In genomic region chr16:82079892-82080291, GRCh38 we compare ENCODE assay signal across 33 cellular contexts. TPM values are rescaled to one million over a fixed set of nuclear protein-coding genes. Genes with fewer than 3 reads are reported as not detected.
"Had no signal": no experiment of that assay in that cellular context is flagged by ENCODE, and none has a peak within 500 bp of the region (broad histone marks: within the 10 kb centered on the region; RNA-seq: fewer than 3 reads in every experiment).

No MANE protein-coding gene starts in this region.

- ATAC-seq: natural killer cell; psoas muscle; right cardiac atrium; sciatic nerve; stimulated activated memory B cell treated with anti-CD40 and anti-IgM and Interleukin-4, amounts not matched to agents 10 μg/mL and 1 μg/mL and 100 μg/mL, for 72 hours; stimulated activated naive CD8-positive, alpha-beta T cell treated with anti-CD3 and anti-CD28 coated beads, Interleukin-15, amount 100 ng/mL, for 72 hours; stimulated activated naive CD8-positive, alpha-beta T cell treated with anti-CD3 and anti-CD28 coated beads, Interleukin-15, Interleukin-2, amounts not matched to agents 100 U/mL and 50 U/mL, for 24 hours; upper lobe of right lung had no signal

- H3K27ac ChIP-seq: neural progenitor cell, ovary, parathyroid adenoma, psoas muscle, skin epidermis, spleen, suprapubic skin, testis, tibial artery, transverse colon, upper lobe of right lung, uterus had no signal

- H3K4me1 ChIP-seq: neural progenitor cell, parathyroid adenoma, psoas muscle, spleen, testis, tibial artery, upper lobe of right lung, uterus had no signal

- H3K4me1 Mint-ChIP-seq: natural killer cell; nephron; neural progenitor cell; stimulated activated memory B cell treated with anti-CD40 and anti-IgM and Interleukin-4, amounts not matched to agents 10 μg/mL and 1 μg/mL and 100 μg/mL, for 72 hours had no signal

- H3K36me3 Mint-ChIP-seq: natural killer cell; stimulated activated memory B cell treated with anti-CD40 and anti-IgM and Interleukin-4, amounts not matched to agents 10 μg/mL and 1 μg/mL and 100 μg/mL, for 72 hours; type B pancreatic cell had no signal

- H3K27me3 ChIP-seq: neural progenitor cell, ovary, suprapubic skin, testis, transverse colon, upper lobe of right lung, uterus had no signal

- DNase-seq: natural killer cell; occipital lobe; ovary; posterior cingulate gyrus; psoas muscle; right cardiac atrium; spleen; stimulated activated CD4-positive, alpha-beta T cell treated with anti-CD3 and anti-CD28 coated beads, Interleukin-12 subunit alpha, Interleukin-12 subunit beta, amount 100 ng/mL, for 4 hours; stimulated activated CD4-positive, alpha-beta T cell treated with anti-CD3 and anti-CD28 coated beads, Interleukin-1b, Interleukin-23, amount 100 ng/mL, for 48 hours; stimulated activated CD4-positive, alpha-beta T cell treated with anti-CD3 and anti-CD28 coated beads, Interleukin-4, amount 100 ng/mL, for 1 hour; stimulated activated CD4-positive, alpha-beta T cell treated with anti-CD3 and anti-CD28 coated beads, Interleukin-4, amount 100 ng/mL, for 4 hours; stimulated activated CD8-positive, alpha-beta memory T cell treated with anti-CD3 and anti-CD28 coated beads, Interleukin-4, amount 100 ng/mL, for 48 hours; stimulated activated naive CD4-positive, alpha-beta T cell; stimulated activated naive CD8-positive, alpha-beta T cell treated with anti-CD3 and anti-CD28 coated beads, Interleukin-15, amount 100 ng/mL, for 72 hours; stimulated activated naive CD8-positive, alpha-beta T cell treated with anti-CD3 and anti-CD28 coated beads, Interleukin-15, Interleukin-2, amounts not matched to agents 100 U/mL and 50 U/mL, for 24 hours; substantia nigra; testis; tibial artery; transverse colon; upper lobe of right lung; uterus had no signal

- H3K27ac Mint-ChIP-seq: natural killer cell; nephron; neural progenitor cell; progenitor cell of endocrine pancreas; stimulated activated memory B cell treated with anti-CD40 and anti-IgM and Interleukin-4, amounts not matched to agents 10 μg/mL and 1 μg/mL and 100 μg/mL, for 72 hours; stimulated activated naive CD8-positive, alpha-beta T cell treated with anti-CD3 and anti-CD28 coated beads, Interleukin-15, amount 100 ng/mL, for 72 hours; type B pancreatic cell had no signal

- H3K4me3 Mint-ChIP-seq: natural killer cell; nephron; neural progenitor cell; stimulated activated memory B cell treated with anti-CD40 and anti-IgM and Interleukin-4, amounts not matched to agents 10 μg/mL and 1 μg/mL and 100 μg/mL, for 72 hours; stimulated activated naive CD8-positive, alpha-beta T cell treated with anti-CD3 and anti-CD28 coated beads, Interleukin-15, amount 100 ng/mL, for 72 hours; type B pancreatic cell had no signal

- H3K9me3 ChIP-seq: ovary, psoas muscle, suprapubic skin, testis, transverse colon, upper lobe of right lung, uterus had no signal

- H3K27me3 Mint-ChIP-seq: progenitor cell of endocrine pancreas had no signal

- H3K36me3 ChIP-seq: neural progenitor cell, ovary, spleen, suprapubic skin, tibial artery, transverse colon, upper lobe of right lung, uterus had no signal

- H3K9ac ChIP-seq: neural progenitor cell, parathyroid adenoma had no signal

- H3K4me3 ChIP-seq: neural progenitor cell, ovary, psoas muscle, skin epidermis, smooth muscle cell, spleen, suprapubic skin, testis, tibial artery, transverse colon, upper lobe of right lung, uterus had no signal

RNA-seq across cellular contexts. Expression of gene HSD17B2, which starts 44.8 kb away (rescaled TPM):
- total RNA-seq: natural killer cell, osteoblast, psoas muscle, right cardiac atrium, sciatic nerve, spleen had no signal
- polyA plus RNA-seq: neural cell, right cardiac atrium had no signal
